In genomic region chr6:125816828-125817280, GRCh38 we compare ENCODE assay signal across 18 cellular contexts.
"Had no signal": no experiment of that assay in that cellular context is flagged by ENCODE, and none has a peak within 500 bp of the region (broad histone marks: within the 10 kb centered on the region; RNA-seq: fewer than 3 reads in every experiment).

No MANE protein-coding gene starts in this region.

- H3K27ac ChIP-seq: left lung had no signal

- H3K27me3 ChIP-seq: gastrocnemius medialis, heart right ventricle, left lung had no signal

- H3K27me3 Mint-ChIP-seq: activated naive CD8-positive, alpha-beta T cell; memory B cell; natural killer cell treated with Interleukin-12 subunit alpha and Interleukin-12 subunit beta and Interleukin-15 and Interleukin-18, amount 100 ng/mL, for 72 hours; progenitor cell of endocrine pancreas; stimulated activated memory B cell treated with anti-CD40 and anti-IgM and Interleukin-4, amounts not matched to agents 10 μg/mL and 1 μg/mL and 100 μg/mL, for 72 hours had no signal

- H3K4me3 ChIP-seq: gastrocnemius medialis, heart right ventricle, left lung had no signal

- DNase-seq: activated CD4-positive, alpha-beta T cell treated with anti-CD3 and anti-CD28 coated beads for 1 hour; activated CD8-positive, alpha-beta memory T cell treated with anti-CD3 and anti-CD28 coated beads, Interleukin-2, amount 50 U/mL, for 48 hours; activated CD8-positive, alpha-beta T cell treated with anti-CD3 and anti-CD28 coated beads, Interleukin-2, amount 10 ng/mL, durations not matched to agents 7 days and 5 days; activated effector memory CD4-positive, alpha-beta T cell treated with Interleukin-2 at 50 U/mL for 16 hours; gastrocnemius medialis; heart right ventricle; islet precursor cell; left lung; nucleus accumbens; right cardiac atrium; T-helper 9 cell had no signal

- ATAC-seq: activated CD8-positive, alpha-beta T cell treated with anti-CD3 and anti-CD28 coated beads, Interleukin-2, amount 10 ng/mL, durations not matched to agents 7 days and 5 days; gastrocnemius medialis; heart right ventricle; left lung; natural killer cell treated with Interleukin-12 subunit alpha and Interleukin-12 subunit beta and Interleukin-15 and Interleukin-18, amount 100 ng/mL, for 72 hours; right cardiac atrium; stimulated activated memory B cell treated with anti-CD40 and anti-IgM and Interleukin-4, amounts not matched to agents 10 μg/mL and 1 μg/mL and 100 μg/mL, for 72 hours had no signal

- H3K4me3 Mint-ChIP-seq: activated CD8-positive, alpha-beta T cell treated with anti-CD3 and anti-CD28 coated beads, Interleukin-2, amount 10 ng/mL, durations not matched to agents 7 days and 5 days; activated naive CD8-positive, alpha-beta T cell; memory B cell; natural killer cell treated with Interleukin-12 subunit alpha and Interleukin-12 subunit beta and Interleukin-15 and Interleukin-18, amount 100 ng/mL, for 72 hours; stimulated activated memory B cell treated with anti-CD40 and anti-IgM and Interleukin-4, amounts not matched to agents 10 μg/mL and 1 μg/mL and 100 μg/mL, for 72 hours had no signal

- FAIRE-seq: colon, endothelial cell of umbilical vein had no signal

- H3K36me3 ChIP-seq: gastrocnemius medialis had no signal

- H3K27ac Mint-ChIP-seq: activated CD8-positive, alpha-beta T cell treated with anti-CD3 and anti-CD28 coated beads, Interleukin-2, amount 10 ng/mL, durations not matched to agents 7 days and 5 days; activated naive CD8-positive, alpha-beta T cell; memory B cell; natural killer cell treated with Interleukin-12 subunit alpha and Interleukin-12 subunit beta and Interleukin-15 and Interleukin-18, amount 100 ng/mL, for 72 hours; progenitor cell of endocrine pancreas had no signal

- H3K9me3 Mint-ChIP-seq: memory B cell; natural killer cell treated with Interleukin-12 subunit alpha and Interleukin-12 subunit beta and Interleukin-15 and Interleukin-18, amount 100 ng/mL, for 72 hours; stimulated activated memory B cell treated with anti-CD40 and anti-IgM and Interleukin-4, amounts not matched to agents 10 μg/mL and 1 μg/mL and 100 μg/mL, for 72 hours had no signal

- H3K9me3 ChIP-seq: gastrocnemius medialis, heart right ventricle, left lung had no signal
